ENCODE assay signal across 14 cellular contexts in genomic region chr6:39037707-39038106, GRCh38. TPM values are rescaled to one million over a fixed set of nuclear protein-coding genes. Genes with fewer than 3 reads are reported as not detected.
"Had no signal": no experiment of that assay in that cellular context is flagged by ENCODE, and none has a peak within 500 bp of the region (broad histone marks: within the 10 kb centered on the region; RNA-seq: fewer than 3 reads in every experiment).

No MANE protein-coding gene starts in this region.

- H3K4me2 ChIP-seq: hepatocyte had no signal

- DNase-seq: activated B cell treated with CpG ODN at 0.5 μM for 24 hours; activated CD4-positive, alpha-beta T cell treated with anti-CD3 and anti-CD28 coated beads, Interleukin-2, amount 10 ng/mL, durations not matched to agents 24 days and 14 days; activated naive CD4-positive, alpha-beta T cell treated with anti-CD3 and anti-CD28 coated beads, Interleukin-2, amount 10 ng/mL, durations not matched to agents 7 days and 5 days; caudate nucleus; colonic mucosa; effector CD4-positive, alpha-beta T cell; retina; small intestine; transverse colon had no signal

- H3K9me3 ChIP-seq: colonic mucosa, transverse colon had no signal

- H3K4me3 ChIP-seq: colonic mucosa, gastroesophageal sphincter, hepatocyte, transverse colon had no signal

- H3K27me3 ChIP-seq: colonic mucosa had no signal

- H3K36me3 ChIP-seq: colonic mucosa, gastroesophageal sphincter, transverse colon had no signal

- H3K4me1 ChIP-seq: colonic mucosa, gastroesophageal sphincter, transverse colon had no signal

- H2AFZ ChIP-seq: hepatocyte had no signal

- H3K27ac ChIP-seq: colonic mucosa, gastroesophageal sphincter, hepatocyte, transverse colon had no signal

- ATAC-seq: gastroesophageal sphincter; stimulated activated effector memory CD8-positive, alpha-beta T cell treated with anti-CD3 and anti-CD28 coated beads, Interleukin-12 subunit alpha, Interleukin-12 subunit beta, amount 100 ng/mL, for 72 hours had no signal

- H3K79me2 ChIP-seq: hepatocyte had no signal

RNA-seq across cellular contexts. Expression of gene GLP1R, which starts 10.9 kb away (rescaled TPM):
- total RNA-seq: activated B cell treated with CpG ODN at 0.5 μM for 24 hours, colonic mucosa, fibroblast of lung, mesothelial cell of epicardium, transverse colon had no signal
- polyA plus RNA-seq: fibroblast of lung, hepatocyte had no signal
